Comparison of ENCODE assay signal across 20 cellular contexts in genomic region chr6:111379302-111379701, GRCh38.
DNase-seq lines count a peak whose midpoint lies in the region; ATAC-seq, FAIRE-seq and TF ChIP-seq lines count a peak whose summit lies in the region.
"Had no signal": no experiment of that assay in that cellular context is flagged by ENCODE, and none has a peak within 500 bp of the region (broad histone marks: within the 10 kb centered on the region; RNA-seq: fewer than 3 reads in every experiment).

No MANE protein-coding gene starts in this region.

- SMC1A ChIA-PET in GM12878 (lab: Charles Lee; ENCODE audit: uncharacterized antibody, unreplicated experiment) = interaction anchor here (0.7 to 1.0 kb wide), 2 partner anchors 26 to 99 kb away, joined by 3 to 5 read pairs; no protein-coding TSS in a partner anchor

- H3K27me3 ChIP-seq in BLaER1 treated with 17β-estradiol and CSF1 and Interleukin-3, amounts not matched to agents 10 nM and 100 nM = no peaks in the 10 kb centered on the region
- H3K27me3 ChIP-seq in GM12878 (replicated peaks in 1 of 2; ENCODE audit: control insufficient read depth in 2 of 2, insufficient read depth in 2 of 2, low read length in 1 of 2) = no peaks in the 10 kb centered on the region

- TF ChIP-seq RAD21 in GM12878 (IDR thresholded peaks at IDR 0.05; ENCODE audit: insufficient read depth, low read depth, low read length) = no peak

- no peak overlapping the region for H3K27ac ChIP-seq in BLaER1 treated with 17β-estradiol and CSF1 and Interleukin-3, amounts not matched to agents 10 nM and 100 nM
- peak overlapping the region; percentile 29; the same call in 1 of the 2 replicates for H3K27ac ChIP-seq in GM12878 (ENCODE audit: control insufficient read depth, insufficient read depth)
- H3K27ac ChIP-seq: C4-2B, GM23248 had no signal

- no peak; the same call in 2 of the 3 replicates for ATAC-seq in GM12878
- ATAC-seq in HG03159 (IDR thresholded peaks at IDR 0.05; ENCODE audit: unreplicated experiment) = no peak
- no peak for ATAC-seq in HG02885 (IDR thresholded peaks at IDR 0.05; ENCODE audit: poor library complexity, unreplicated experiment)
- ATAC-seq: HCT116, HepG2 had no signal

- FAIRE-seq in GM19239 (lab: Jason Lieb, UNC) (peak; percentile 57), GM12878 (lab: Jason Lieb, UNC) (no peak)
- FAIRE-seq: D721Med, H54, HepG2 had no signal

- TF ChIP-seq POLR2A in GM12878 (IDR thresholded peaks at IDR 0.05; ENCODE audit: low read depth, low read length) = no peak

- RAD21 ChIA-PET in GM12878 (lab: Charles Lee; ENCODE audit: unreplicated experiment) = interaction anchor here (1.4 kb wide), 1 partner anchor 99 kb away, joined by 5 read pairs; no protein-coding TSS in a partner anchor

- no peak for TF ChIP-seq EP300 in GM12878 (IDR thresholded peaks at IDR 0.05; ENCODE audit: borderline replicate concordance in 1 of 2, control insufficient read depth in 1 of 2, low read depth in 2 of 2, low read length in 2 of 2)

- no peaks in the 10 kb centered on the region for H3K79me2 ChIP-seq in GM12878 (ENCODE audit: control insufficient read depth, insufficient read depth, low read length)

- CTCF ChIA-PET in GM12878 (lab: Yijun Ruan, JAX) = interaction anchor here (1.4 kb wide), 1 partner anchor 99 kb away, joined by 6 read pairs; no protein-coding TSS in a partner anchor

- peaks cover 68 to 94% (median 83%) of the 10 kb centered on the region in 11 experiments for H3K36me3 ChIP-seq in BLaER1 treated with 17β-estradiol and CSF1 and Interleukin-3, amounts not matched to agents 10 nM and 100 nM
- peaks cover 5 to 8% of the 10 kb centered on the region in 2 experiments for H3K36me3 ChIP-seq in GM12878 (ENCODE audit: control insufficient read depth in 2 of 2, insufficient read depth in 2 of 2, low read length in 1 of 2)

- H3K4me1 ChIP-seq in BLaER1 treated with 17β-estradiol and CSF1 and Interleukin-3, amounts not matched to agents 10 nM and 100 nM = peaks cover 0 to 20% (median 6%) of the 10 kb centered on the region in 10 experiments; a peak in 12 of 20 replicates
- 0 out of 2 replicates have a peak, but pooled peaks cover 3% of the 10 kb centered on the region for H3K4me1 ChIP-seq in GM12878 (ENCODE audit: control insufficient read depth, insufficient read depth, low read length)
- H3K4me1 ChIP-seq: Caco-2 had no signal

- DNase-seq in GM19239 (ENCODE audit: insufficient read length, low spot score) (no peak), GM12878 (ENCODE audit: low read depth, low spot score) (no peak), myocyte (ENCODE audit: low read depth) (peak; percentile 15), dermis blood vessel endothelial cell (no peak), HK-2 (ENCODE audit: unreplicated experiment) (no peak)
- DNase-seq: Caco-2; CD4-positive, alpha-beta T cell; GDM1; GM23248; HFFc6; Kasumi-1; KG1 had no signal

- intact Hi-C loops in GM12878 (cut with micrococcal nuclease; ENCODE audit: unreplicated experiment) = no loop called here

- no peak for TF ChIP-seq CTCF in GM12878 (IDR thresholded peaks at IDR 0.05 in 2 of 3, conservative IDR thresholded peaks at IDR 0.05 in 1 of 3; ENCODE audit: control insufficient read depth in 2 of 3, extremely low read depth in 1 of 3, insufficient read depth in 1 of 3, low read depth in 3 of 3, low read length in 3 of 3)

- in situ Hi-C loops in GM12878 (cut with MboI) = no loop called here

- BruUV-seq in GM12878 (replicated peaks; lab: Mats Ljungman, UMichigan) = no TSS peak

- POLR2A ChIA-PET in GM12878 (lab: Charles Lee) = no interaction called here

- no peaks in the 10 kb centered on the region for H4K20me1 ChIP-seq in BLaER1 treated with 17β-estradiol and CSF1 and Interleukin-3, amounts not matched to agents 10 nM and 100 nM
- no peaks in the 10 kb centered on the region for H4K20me1 ChIP-seq in GM12878 (ENCODE audit: control insufficient read depth, insufficient read depth)

- H3K4me2 ChIP-seq in BLaER1 treated with 17β-estradiol and CSF1 and Interleukin-3, amounts not matched to agents 10 nM and 100 nM = peak overlapping the region in 6 of 11 experiments; percentile 21 to 52 (median 30); a peak in 10 of 22 replicates
- H3K4me2 ChIP-seq in GM12878 (ENCODE audit: control insufficient read depth, insufficient read depth) = no peak overlapping the region

- no peak overlapping the region for H3K4me3 ChIP-seq in BLaER1 treated with 17β-estradiol and CSF1 and Interleukin-3, amounts not matched to agents 10 nM and 100 nM
- no peak overlapping the region for H3K4me3 ChIP-seq in GM12878
- H3K4me3 ChIP-seq: GM23248 had no signal

- H3K9me3 ChIP-seq in BLaER1 treated with 17β-estradiol and CSF1 and Interleukin-3, amounts not matched to agents 10 nM and 100 nM (replicated peaks in 1 of 11) = peaks cover 0 to 9% (median 0%) of the 10 kb centered on the region in 11 experiments; a peak in 3 of 22 replicates
- H3K9me3 ChIP-seq in GM12878 (replicated peaks; ENCODE audit: control insufficient read depth, insufficient read depth, low read length) = no peaks in the 10 kb centered on the region
- H3K9me3 ChIP-seq: Caco-2 had no signal

- no peak overlapping the region for H2AFZ ChIP-seq in GM12878 (ENCODE audit: control insufficient read depth, low read depth, low read length)
- H2AFZ ChIP-seq: GM23248 had no signal

- no peak overlapping the region for H3K9ac ChIP-seq in BLaER1 treated with 17β-estradiol and CSF1 and Interleukin-3, amounts not matched to agents 10 nM and 100 nM
- no peak overlapping the region for H3K9ac ChIP-seq in GM12878 (ENCODE audit: control insufficient read depth, insufficient read depth, low read length)
- H3K9ac ChIP-seq: GM23248 had no signal

TF ChIP-seq in GM12878, 131 proteins besides CTCF, POLR2A, EP300 and RAD21:
- TF ChIP-seq RUNX3 (IDR thresholded peaks at IDR 0.05; ENCODE audit: low read length) = peak; percentile 62
- no peak for TF ChIP-seq MYB (IDR thresholded peaks at IDR 0.05; ENCODE audit: borderline replicate concordance, low read depth, low read length)
